Comparison of ENCODE assay signal across 8 cellular contexts in genomic region chr20:25750765-25751696, GRCh38. TPM values are rescaled to one million over a fixed set of nuclear protein-coding genes. Genes with fewer than 3 reads are reported as not detected.
DNase-seq lines count a peak whose midpoint lies in the region; ATAC-seq, FAIRE-seq and TF ChIP-seq lines count a peak whose summit lies in the region.

No MANE protein-coding gene starts in this region.

- no peaks in the 10 kb centered on the region for H3K36me3 Mint-ChIP-seq in immature natural killer cell

- H3K4me3 ChIP-seq in astrocyte of the spinal cord (ENCODE audit: low read depth, low read length) = peak overlapping the region; percentile 28

- H3K9me3 Mint-ChIP-seq in immature natural killer cell = no peaks in the 10 kb centered on the region

- peak overlapping the region; percentile 81 to 90 (median 84) for H3K4me3 Mint-ChIP-seq in immature natural killer cell

- TF ChIP-seq CTCF in astrocyte of the spinal cord (IDR thresholded peaks at IDR 0.05; ENCODE audit: low read depth, low read length) = no peak

- DNase-seq in NCI-H2081 (lab: John Stamatoyannopoulos, UW) (peak; percentile 25 to 66), NCI-H2081 treated with DMSO at 0.1 percent for 48 hours (lab: John Stamatoyannopoulos, UW) (no peak), T-helper 1 cell (peak; percentile 25 to 56 (median 46)), astrocyte of the spinal cord (ENCODE audit: low read depth, low spot score) (peak; percentile 39), immature natural killer cell (peak; percentile 47 to 58 (median 57)), RCC 7860 (ENCODE audit: low spot score) (no peak)
- DNase-seq in stimulated activated CD4-positive, alpha-beta T cell treated with anti-CD3 and anti-CD28 coated beads, Interleukin-15, amount 100 ng/mL, for 1 hour (ENCODE audit: low read depth in 1 of 2, low spot score in 1 of 2) = peak; percentile 19 to 33

- H3K27me3 Mint-ChIP-seq in immature natural killer cell (ENCODE audit: low read depth in 3 of 3) = no peaks in the 10 kb centered on the region

- no peak for FAIRE-seq in RCC 7860 (lab: Jason Lieb, UNC)

- H3K27ac Mint-ChIP-seq in immature natural killer cell = peak overlapping the region in 5 of 6 donors; percentile 49 to 86 (median 84)

- in situ Hi-C loops in astrocyte of the spinal cord (cut with HindIII; ENCODE audit: low sequenced_read_pairs) = no loop called here

- peaks cover 5 to 15% of the 10 kb centered on the region in 2 donors for H3K4me1 Mint-ChIP-seq in immature natural killer cell

- ATAC-seq in HG03460 (IDR thresholded peaks at IDR 0.05; ENCODE audit: unreplicated experiment) = peak; percentile 91

RNA-seq across cellular contexts. Expression of gene ZNF337, which starts 54.4 kb away (rescaled TPM):
- polyA plus RNA-seq in immature natural killer cell = 10 to 100 TPM in 1 of 3 donors, 1 to 10 TPM in 2; 3.7 to 12.1 (median 3.9) TPM

Comparison
In these comparisons a context has a peak if more than half of its experiments do, and no peak if none do; other contexts are left out.
1. DNase-seq: peak in NCI-H2081 (2 of 2), T-helper 1 cell (5 of 5), astrocyte of the spinal cord (single experiment), immature natural killer cell (3 of 3) and stimulated activated CD4-positive, alpha-beta T cell treated with anti-CD3 and anti-CD28 coated beads, Interleukin-15, amount 100 ng/mL, for 1 hour (2 of 2); none in NCI-H2081 treated with DMSO at 0.1 percent for 48 hours (single experiment) and RCC 7860 (single experiment).